ENCODE assay signal across 8 cellular contexts in the genomic region with DNA sequence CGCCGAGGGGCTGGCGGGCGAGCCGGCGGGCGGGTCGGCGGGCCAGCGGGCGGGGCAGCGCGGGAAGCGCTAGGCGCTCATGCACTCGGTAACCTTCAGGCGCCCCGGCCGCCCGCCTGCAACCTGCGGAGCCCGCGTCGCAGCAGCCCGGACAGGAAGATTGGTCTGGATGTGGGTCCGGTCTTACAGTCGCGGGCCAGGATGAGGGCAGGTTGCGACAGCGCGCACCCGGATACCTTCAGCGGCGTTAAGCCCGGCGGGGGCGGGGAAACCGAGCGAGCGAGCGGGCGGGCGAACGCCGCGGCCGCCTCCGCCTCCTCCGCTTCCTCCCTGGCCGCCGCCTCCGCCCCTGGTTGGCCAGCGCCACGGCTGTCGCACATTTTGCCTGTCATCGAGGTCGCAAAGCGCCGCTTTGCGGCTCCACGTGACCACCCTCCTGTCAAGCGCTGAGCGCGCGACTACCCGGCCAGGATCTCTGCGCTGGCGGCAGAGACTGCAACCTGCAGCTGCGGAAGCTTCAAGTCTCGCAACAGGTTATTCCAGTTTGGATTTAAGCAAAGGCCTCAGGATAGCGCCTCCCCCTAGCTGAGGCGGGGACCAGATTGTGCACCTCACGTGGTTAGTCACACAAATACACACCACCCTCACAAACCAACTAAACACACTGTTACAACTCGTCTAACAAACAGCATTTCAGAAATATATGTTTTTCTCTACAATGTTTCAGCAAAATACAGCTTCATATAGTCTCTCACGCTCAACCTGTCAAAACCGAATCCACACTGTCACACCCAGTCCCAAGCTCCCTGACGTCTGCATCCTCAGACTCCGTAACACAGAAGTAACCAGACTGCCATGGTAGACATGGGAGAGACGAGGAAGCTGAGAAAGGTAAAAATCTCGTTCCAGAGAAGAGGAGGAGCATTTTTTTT. TPM values are rescaled to one million over a fixed set of nuclear protein-coding genes. Genes with fewer than 3 reads are reported as not detected.
DNase-seq lines count a peak whose midpoint lies in the region; ATAC-seq, FAIRE-seq and TF ChIP-seq lines count a peak whose summit lies in the region.

A gene (minus strand): TSS at position 355 of the 932 bp plus-strand sequence. CDS start 456 bp downstream, outside the sequence.

- H3K4me1 ChIP-seq in prostate gland (replicated peaks) (peaks cover 5% of the 10 kb centered on the region), urinary bladder (ENCODE audit: insufficient read depth) (no peaks in the 10 kb centered on the region)

- TF ChIP-seq POLR2A in GM12892 (IDR thresholded peaks at IDR 0.05; ENCODE audit: low read depth, low read length) (peak; percentile 98), prostate gland (IDR thresholded peaks at IDR 0.05) (no peak)

- peak within 1 kb of the TSS; percentile 81 to 82 for H3K27ac ChIP-seq in prostate gland
- H3K27ac ChIP-seq in urinary bladder (ENCODE audit: low read depth): peak within 1 kb of the TSS; percentile 77

- no peaks in the 10 kb centered on the region for H3K27me3 ChIP-seq in prostate gland (replicated peaks; ENCODE audit: insufficient read depth)

- no peaks in the 10 kb centered on the region for H3K36me3 ChIP-seq in prostate gland
- no peaks in the 10 kb centered on the region for H3K36me3 ChIP-seq in urinary bladder (ENCODE audit: insufficient read depth)

- H3K4me3 ChIP-seq in prostate gland (peak within 1 kb of the TSS; percentile 60 to 75), urinary bladder (ENCODE audit: low read depth, low read length) (peak within 1 kb of the TSS; percentile 87)

- WGBS in prostate gland: under 1% methylated on average over 56 of the region's 80 CpGs
- under 1% methylated on average over 80 of the region's 80 CpGs for WGBS in urinary bladder

- intact Hi-C loops in T-helper 1 cell treated with Interleukin-12 subunit alpha and Interleukin-12 subunit beta and Interleukin-4 antibody, amounts not matched to agents 30 ng/mL and 1 ng/mL, for 36 hours (cut with micrococcal nuclease): loop anchor here (1.0 to 10.0 kb wide), 8 partner anchors 8 to 1675 kb away; a partner anchor contains a TSS
- intact Hi-C loops in left ventricle myocardium superior (cut with micrococcal nuclease) (no loop called here), prostate gland (cut with DNase I) (no loop called here)

- TF ChIP-seq CTCF in prostate gland (IDR thresholded peaks at IDR 0.05): peak; percentile 26 to 83 (median 60)

- no peaks in the 10 kb centered on the region for H3K9me3 ChIP-seq in prostate gland

- FAIRE-seq in GM12892 (lab: Jason Lieb, UNC): peak; percentile 100

- ATAC-seq in HG02840 (IDR thresholded peaks at IDR 0.05; ENCODE audit: low FRiP score, unreplicated experiment) (peak; percentile 89), left ventricle myocardium superior (peak; percentile 98)

- DNase-seq in GM12892 (ENCODE audit: insufficient read length) (peak; percentile 91), NCI-H1436 (lab: John Stamatoyannopoulos, UW) (peak; percentile 94), amygdala (lab: John Stamatoyannopoulos, UW) (peak; percentile 66 to 97 (median 92)), left ventricle myocardium superior (peak; percentile 98), prostate gland (ENCODE audit: low spot score) (peak; percentile 96)

RNA-seq across cellular contexts. Expression of the gene that starts here (rescaled TPM):
- polyA plus RNA-seq in GM12892 (2012; ENCODE audit: missing spikeins): 82.1 TPM
- total RNA-seq in T-helper 1 cell treated with Interleukin-12 subunit alpha and Interleukin-12 subunit beta and Interleukin-4 antibody, amounts not matched to agents 30 ng/mL and 1 ng/mL, for 36 hours: 67.5 and 68.4 TPM in 2 replicates
- total RNA-seq in left ventricle myocardium superior (99.2 TPM), prostate gland (10 to 100 TPM; 40.4 to 41.5 TPM), urinary bladder (84.6 TPM)
- 42.3 TPM for polyA plus RNA-seq in urinary bladder

Comparison
In these comparisons a context has a peak if more than half of its experiments do, and no peak if none do; other contexts are left out.
1. Peak in every context shown above with its lines: DNase-seq, ATAC-seq, H3K4me3 ChIP-seq and H3K27ac ChIP-seq.